Comparison of ENCODE assay signal across 30 cellular contexts in genomic region chr9:124475868-124476690, GRCh38. TPM values are rescaled to one million over a fixed set of nuclear protein-coding genes. Genes with fewer than 3 reads are reported as not detected.
"Had no signal": no experiment of that assay in that cellular context is flagged by ENCODE, and none has a peak within 500 bp of the region (broad histone marks: within the 10 kb centered on the region; RNA-seq: fewer than 3 reads in every experiment).

No MANE protein-coding gene starts in this region.

- H3K36me3 ChIP-seq: adrenal gland, ascending aorta, brain microvascular endothelial cell, esophagus muscularis mucosa, upper lobe of right lung had no signal

- H3K4me2 ChIP-seq: hepatocyte had no signal

- H2AFZ ChIP-seq: hepatocyte, parathyroid adenoma had no signal

- DNase-seq: activated CD8-positive, alpha-beta memory T cell treated with anti-CD3 and anti-CD28 coated beads for 24 hours; activated CD8-positive, alpha-beta memory T cell treated with anti-CD3 and anti-CD28 coated beads, Interleukin-2, amount 50 U/mL, for 4 hours; activated T-cell treated with anti-CD3 and anti-CD28 coated beads, Interleukin-2, amount 50 U/mL, for 24 hours; brain microvascular endothelial cell; central memory CD4-positive, alpha-beta T cell; effector memory CD8-positive, alpha-beta T cell; glutamatergic neuron; immature natural killer cell; natural killer cell; nucleus accumbens; stimulated activated CD4-positive, alpha-beta T cell treated with anti-CD3 and anti-CD28 coated beads, Interleukin-12 subunit alpha, Interleukin-12 subunit beta, amount 100 ng/mL, for 4 hours; stimulated activated CD4-positive, alpha-beta T cell treated with anti-CD3 and anti-CD28 coated beads, Interleukin-4, amount 100 ng/mL, for 4 hours; stimulated activated naive CD8-positive, alpha-beta T cell treated with anti-CD3 and anti-CD28 coated beads, Interleukin-15, Interleukin-2, amounts not matched to agents 100 U/mL and 50 U/mL, for 24 hours; upper lobe of right lung had no signal

- H3K9ac ChIP-seq: parathyroid adenoma had no signal

- H3K79me2 ChIP-seq: hepatocyte, parathyroid adenoma had no signal

- H3K27me3 ChIP-seq: ascending aorta had no signal

- FAIRE-seq: endothelial cell of umbilical vein, frontal cortex had no signal

- H3K27ac ChIP-seq: adrenal gland, ascending aorta, brain microvascular endothelial cell, esophagus muscularis mucosa, hepatocyte, parathyroid adenoma, upper lobe of right lung had no signal

- H3K9me3 ChIP-seq: adrenal gland, ascending aorta, esophagus muscularis mucosa, upper lobe of right lung had no signal

- H3K4me1 ChIP-seq: ascending aorta, parathyroid adenoma, upper lobe of right lung had no signal

- H3K4me3 ChIP-seq: adrenal gland, ascending aorta, esophagus muscularis mucosa, hepatocyte, upper lobe of right lung had no signal

RNA-seq across cellular contexts. Expression of gene ADGRD2, which starts 25.8 kb away (rescaled TPM):
- total RNA-seq: activated T-helper 17 cell treated with anti-CD3 and anti-CD28 coated beads, Interleukin-2, amount 50 U/mL, for 72 hours; ascending aorta; dermis microvascular lymphatic vessel endothelial cell; endothelial cell of umbilical vein; esophagus muscularis mucosa; frontal cortex; hepatocyte; kidney epithelial cell; left lobe of liver; lung microvascular endothelial cell; natural killer cell; pulmonary artery endothelial cell; skeletal muscle tissue; subcutaneous adipose tissue; upper lobe of right lung had no signal
- polyA plus RNA-seq: endothelial cell of umbilical vein, hepatocyte, immature natural killer cell had no signal

RNA-seq across cellular contexts. Expression of gene NR5A1, which starts 31.1 kb away (rescaled TPM):
- total RNA-seq: activated T-helper 17 cell treated with anti-CD3 and anti-CD28 coated beads, Interleukin-2, amount 50 U/mL, for 72 hours; dermis microvascular lymphatic vessel endothelial cell; endothelial cell of umbilical vein; frontal cortex; kidney epithelial cell; lung microvascular endothelial cell; natural killer cell; pulmonary artery endothelial cell; right cardiac atrium; skeletal muscle tissue; subcutaneous adipose tissue; upper lobe of right lung had no signal
- polyA plus RNA-seq: endothelial cell of umbilical vein, immature natural killer cell, right cardiac atrium had no signal
